ENCODE assay signal across 21 cellular contexts in genomic region chr12:89289720-89290119, GRCh38.
DNase-seq lines count a peak whose midpoint lies in the region; ATAC-seq and TF ChIP-seq lines count a peak whose summit lies in the region.
"Had no signal": no experiment of that assay in that cellular context is flagged by ENCODE, and none has a peak within 500 bp of the region (broad histone marks: within the 10 kb centered on the region; RNA-seq: fewer than 3 reads in every experiment).

No MANE protein-coding gene starts in this region.

- no peaks in the 10 kb centered on the region for H3K27me3 ChIP-seq in SK-N-SH (ENCODE audit: insufficient read depth)
- H3K27me3 ChIP-seq: BLaER1 treated with 17β-estradiol and CSF1 and Interleukin-3, amounts not matched to agents 10 nM and 100 nM had no signal

- peaks cover 0 to 2% of the 10 kb centered on the region in 2 experiments; a peak in 2 of 4 replicates for H3K4me1 ChIP-seq in SK-N-SH (ENCODE audit: control insufficient read depth in 1 of 2, insufficient read depth in 2 of 2, low read depth in 1 of 2, low read length in 1 of 2)
- H3K4me1 ChIP-seq: A549 had no signal

- no peaks in the 10 kb centered on the region for H3K9me3 ChIP-seq in SK-N-SH
- H3K9me3 ChIP-seq: A549; BLaER1 treated with 17β-estradiol and CSF1 and Interleukin-3, amounts not matched to agents 10 nM and 100 nM had no signal

- TF ChIP-seq EP300 in SK-N-SH (IDR thresholded peaks at IDR 0.05; ENCODE audit: borderline replicate concordance in 1 of 2, low read depth in 1 of 2, low read length in 1 of 2), result no peak

- no peak overlapping the region for H3K4me2 ChIP-seq in SK-N-SH
- H3K4me2 ChIP-seq: A549 had no signal

- POLR2A ChIA-PET in SK-N-SH (lab: Yijun Ruan, JAX), result no interaction called here

- H3K27ac ChIP-seq in SK-N-SH (ENCODE audit: low read depth in 2 of 2, low read length in 1 of 2), result peak overlapping the region in 1 of 2 experiments; percentile 16; a peak in 1 of 4 replicates
- H3K27ac ChIP-seq: 22Rv1; A549; BLaER1 treated with 17β-estradiol and CSF1 and Interleukin-3, amounts not matched to agents 10 nM and 100 nM; C4-2B had no signal

- 83% methylated on average over 1 of the region's 1 CpG for WGBS in SK-N-SH (ENCODE audit: low lambda C conversion rate)

- H3K4me3 Mint-ChIP-seq in mesothelial cell of epicardium, result no peak overlapping the region
- H3K4me3 Mint-ChIP-seq: B cell; CD4-positive, alpha-beta T cell; CD8-positive, alpha-beta T cell had no signal

- no peak for TF ChIP-seq RAD21 in SK-N-SH (IDR thresholded peaks at IDR 0.05; ENCODE audit: low read length)

- no peaks in the 10 kb centered on the region for H3K9me3 Mint-ChIP-seq in mesothelial cell of epicardium
- H3K9me3 Mint-ChIP-seq: CD4-positive, alpha-beta T cell; CD8-positive, alpha-beta T cell had no signal

- CTCF ChIA-PET in SK-N-SH (lab: Yijun Ruan, JAX), result interaction anchor here (1.0 kb wide), 1 partner anchor 59 kb away, joined by 5 read pairs; no protein-coding TSS in a partner anchor

- H3K27me3 Mint-ChIP-seq in mesothelial cell of epicardium (ENCODE audit: low read depth), result no peaks in the 10 kb centered on the region
- H3K27me3 Mint-ChIP-seq: CD4-positive, alpha-beta T cell had no signal

- H3K9ac ChIP-seq in SK-N-SH, result no peak overlapping the region
- H3K9ac ChIP-seq: BLaER1 treated with 17β-estradiol and CSF1 and Interleukin-3, amounts not matched to agents 10 nM and 100 nM had no signal

- no peaks in the 10 kb centered on the region for H4K20me1 ChIP-seq in SK-N-SH (ENCODE audit: insufficient read depth)
- H4K20me1 ChIP-seq: BLaER1 treated with 17β-estradiol and CSF1 and Interleukin-3, amounts not matched to agents 10 nM and 100 nM had no signal

- ATAC-seq in SK-N-SH treated with all-trans-retinoic acid at 6 μM for 48 hours, result peak; percentile 54
- ATAC-seq: A549; CD8-positive, alpha-beta T cell; GM12878 had no signal

- peaks cover 4% of the 10 kb centered on the region for H3K4me1 Mint-ChIP-seq in mesothelial cell of epicardium
- H3K4me1 Mint-ChIP-seq: B cell had no signal

- H3K4me3 ChIP-seq in SK-N-SH (ENCODE audit: low read depth in 2 of 2, low read length in 1 of 2), result no peak overlapping the region
- H3K4me3 ChIP-seq: A549; BLaER1 treated with 17β-estradiol and CSF1 and Interleukin-3, amounts not matched to agents 10 nM and 100 nM; GM12878 had no signal

- H3K27ac Mint-ChIP-seq in mesothelial cell of epicardium, result no peak overlapping the region
- H3K27ac Mint-ChIP-seq: B cell; CD4-positive, alpha-beta T cell; CD8-positive, alpha-beta T cell had no signal

- H3F3A ChIP-seq in SK-N-SH (replicated peaks; ENCODE audit: insufficient read depth), result no peaks in the 10 kb centered on the region

- H2AFZ ChIP-seq in SK-N-SH (ENCODE audit: low read depth), result no peak overlapping the region

- no peak for TF ChIP-seq CTCF in SK-N-SH (IDR thresholded peaks at IDR 0.05)
- no peak for TF ChIP-seq CTCF in mesothelial cell of epicardium (IDR thresholded peaks at IDR 0.05; ENCODE audit: unreplicated experiment)

- H3K36me3 ChIP-seq in SK-N-SH (replicated peaks in 1 of 2; ENCODE audit: control insufficient read depth in 1 of 2, insufficient read depth in 2 of 2, low read length in 1 of 2), result no peaks in the 10 kb centered on the region
- H3K36me3 ChIP-seq: BLaER1 treated with 17β-estradiol and CSF1 and Interleukin-3, amounts not matched to agents 10 nM and 100 nM had no signal

- H3K79me2 ChIP-seq in SK-N-SH (ENCODE audit: insufficient read depth), result no peaks in the 10 kb centered on the region; the same call in 1 of the 2 replicates

- no peaks in the 10 kb centered on the region for H3K9me2 ChIP-seq in SK-N-SH

- H3K36me3 Mint-ChIP-seq in mesothelial cell of epicardium, result no peaks in the 10 kb centered on the region
- H3K36me3 Mint-ChIP-seq: CD8-positive, alpha-beta T cell had no signal

- DNase-seq in SK-N-SH (no peak), amniotic epithelial cell (ENCODE audit: low read depth) (peak; percentile 4), mesothelial cell of epicardium (ENCODE audit: low spot score in 2 of 2, unreplicated experiment in 2 of 2) (no peak), COR-L47 (lab: John Stamatoyannopoulos, UW) (no peak)
- DNase-seq: AML-193; CD4-positive, alpha-beta T cell; CD8-positive, alpha-beta T cell; DMS 273 treated with DMSO at 0.1 percent for 48 hours; DMS153; DMS53; DMS79; DND-41; EL; GDM1 had no signal

TF ChIP-seq in SK-N-SH treated with all-trans-retinoic acid at 6 μM for 48 hours, 23 proteins besides CTCF, POLR2A, EP300 and RAD21:
- no peak for TF ChIP-seq PATZ1 (CRISPR knock-in tag; IDR thresholded peaks at IDR 0.05; ENCODE audit: borderline replicate concordance)

TF ChIP-seq in SK-N-SH, 30 proteins besides CTCF, POLR2A, EP300 and RAD21:
- TF ChIP-seq JUND (IDR thresholded peaks at IDR 0.05), result no peak
- TF ChIP-seq MAX (IDR thresholded peaks at IDR 0.05; ENCODE audit: low read depth), result no peak
- no peak for TF ChIP-seq RCOR1 (IDR thresholded peaks at IDR 0.05; ENCODE audit: low read length)
- no peak for TF ChIP-seq USF2 (IDR thresholded peaks at IDR 0.05; ENCODE audit: borderline replicate concordance, low read depth, low read length)
- no peak for TF ChIP-seq RFX5 (IDR thresholded peaks at IDR 0.05; ENCODE audit: low read length)
- TF ChIP-seq SMC3 (IDR thresholded peaks at IDR 0.05; ENCODE audit: low read depth, low read length), result no peak
- TF ChIP-seq PBX3 (IDR thresholded peaks at IDR 0.05), result no peak
- TF ChIP-seq FOSL2 (IDR thresholded peaks at IDR 0.05; ENCODE audit: borderline replicate concordance, low read depth), result no peak
- TF ChIP-seq NRF1 (IDR thresholded peaks at IDR 0.05; ENCODE audit: low read depth, low read length), result no peak
- TF ChIP-seq REST (IDR thresholded peaks at IDR 0.05; ENCODE audit: low read depth, low read length), result no peak
- TF ChIP-seq RXRA (IDR thresholded peaks at IDR 0.05; ENCODE audit: borderline replicate concordance, low read depth), result no peak
TF ChIP-seq in SK-N-SH: peak in this region for 0.
